Comparison of ENCODE assay signal across 25 cellular contexts in the genomic region with DNA sequence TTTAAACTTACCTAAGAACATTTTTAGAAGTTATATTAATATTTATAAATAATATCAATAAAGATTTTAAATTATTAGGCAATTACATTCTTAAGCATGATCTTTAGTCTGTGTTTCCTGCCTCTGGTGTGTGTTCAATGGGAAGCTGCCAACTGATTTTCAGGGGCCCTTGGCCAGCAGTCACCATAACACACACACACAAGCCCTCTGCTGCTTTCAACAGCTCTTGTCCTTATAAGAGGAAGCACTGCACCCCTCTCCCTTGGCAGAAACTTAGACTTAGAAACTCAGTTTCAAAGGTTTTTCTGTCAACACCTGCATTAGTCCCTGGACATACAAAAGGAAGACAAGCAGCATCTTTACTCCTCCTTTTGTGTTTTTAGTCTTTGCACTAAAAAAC.
DNase-seq lines count a peak whose midpoint lies in the region; ATAC-seq and TF ChIP-seq lines count a peak whose summit lies in the region.
"Had no signal": no experiment of that assay in that cellular context is flagged by ENCODE, and none has a peak within 500 bp of the region (broad histone marks: within the 10 kb centered on the region; RNA-seq: fewer than 3 reads in every experiment).

No MANE protein-coding gene starts in this region.

- H3K4me3 Mint-ChIP-seq in activated B cell treated with CpG ODN at 0.5 μM for 24 hours: no peak overlapping the region
- H3K4me3 Mint-ChIP-seq: activated CD4-positive, alpha-beta memory T cell treated with anti-CD3 and anti-CD28 coated beads, Interleukin-2, amount 10 ng/mL, durations not matched to agents 7 days and 5 days; T-helper 1 cell treated with Interleukin-12 subunit alpha and Interleukin-12 subunit beta and Interleukin-4 antibody, amounts not matched to agents 30 μg/mL and 1 μg/mL, for 36 hours had no signal

- H3K9me3 Mint-ChIP-seq in activated B cell treated with CpG ODN at 0.5 μM for 24 hours: no peaks in the 10 kb centered on the region
- H3K9me3 Mint-ChIP-seq: activated CD4-positive, alpha-beta memory T cell treated with anti-CD3 and anti-CD28 coated beads, Interleukin-2, amount 10 ng/mL, durations not matched to agents 7 days and 5 days; T-helper 1 cell treated with Interleukin-12 subunit alpha and Interleukin-12 subunit beta and Interleukin-4 antibody, amounts not matched to agents 30 μg/mL and 1 μg/mL, for 36 hours had no signal

- H3K36me3 ChIP-seq in cardiac muscle cell: no peaks in the 10 kb centered on the region
- H3K36me3 ChIP-seq in left ventricle myocardium inferior: no peaks in the 10 kb centered on the region
- H3K36me3 ChIP-seq: uterus had no signal

- H3K4me3 ChIP-seq in cardiac muscle cell: no peak overlapping the region
- no peak overlapping the region for H3K4me3 ChIP-seq in left ventricle myocardium inferior
- H3K4me3 ChIP-seq: A549; BLaER1 treated with 17β-estradiol and CSF1 and Interleukin-3, amounts not matched to agents 10 nM and 100 nM; hepatocyte; K562; uterus had no signal

- H3K27ac Mint-ChIP-seq in activated B cell treated with CpG ODN at 0.5 μM for 24 hours: no peak overlapping the region
- H3K27ac Mint-ChIP-seq: activated CD4-positive, alpha-beta memory T cell treated with anti-CD3 and anti-CD28 coated beads, Interleukin-2, amount 10 ng/mL, durations not matched to agents 7 days and 5 days; T-helper 1 cell treated with Interleukin-12 subunit alpha and Interleukin-12 subunit beta and Interleukin-4 antibody, amounts not matched to agents 30 μg/mL and 1 μg/mL, for 36 hours had no signal

- no peaks in the 10 kb centered on the region for H3K27me3 Mint-ChIP-seq in activated B cell treated with CpG ODN at 0.5 μM for 24 hours
- H3K27me3 Mint-ChIP-seq: activated CD4-positive, alpha-beta memory T cell treated with anti-CD3 and anti-CD28 coated beads, Interleukin-2, amount 10 ng/mL, durations not matched to agents 7 days and 5 days had no signal

- TF ChIP-seq CTCF in cardiac muscle cell (IDR thresholded peaks at IDR 0.05; ENCODE audit: low read depth, low read length): no peak
- TF ChIP-seq CTCF in left ventricle myocardium inferior (IDR thresholded peaks at IDR 0.05; ENCODE audit: borderline replicate concordance): no peak
- TF ChIP-seq CTCF in activated B cell treated with CpG ODN at 0.5 μM for 24 hours (IDR thresholded peaks at IDR 0.05): no peak

- H3K4me1 ChIP-seq in cardiac muscle cell (ENCODE audit: low read depth): peaks cover 6% of the 10 kb centered on the region
- peaks cover 11% of the 10 kb centered on the region for H3K4me1 ChIP-seq in left ventricle myocardium inferior
- H3K4me1 ChIP-seq: A549, uterus had no signal

- POLR2A ChIA-PET in activated B cell treated with CpG ODN at 0.5 μM for 24 hours (lab: Charles Lee): interaction anchor here (1.6 kb wide), 1 partner anchor 9 kb away, joined by 6 read pairs; no protein-coding TSS in a partner anchor

- ATAC-seq in activated B cell treated with CpG ODN at 0.5 μM for 24 hours (ENCODE audit: low read depth): peak; percentile 28
- ATAC-seq in HG03280 (IDR thresholded peaks at IDR 0.05; ENCODE audit: unreplicated experiment): no peak
- ATAC-seq: A549, K562 had no signal

- H3K27me3 ChIP-seq in cardiac muscle cell: peaks cover 2% of the 10 kb centered on the region
- H3K27me3 ChIP-seq in left ventricle myocardium inferior (ENCODE audit: low read depth): no peaks in the 10 kb centered on the region
- H3K27me3 ChIP-seq: BLaER1 treated with 17β-estradiol and CSF1 and Interleukin-3, amounts not matched to agents 10 nM and 100 nM; hepatocyte; uterus had no signal

- peak; percentile 45 to 74 for DNase-seq in cardiac muscle cell (ENCODE audit: low read depth in 1 of 2, low spot score in 1 of 2)
- DNase-seq in left ventricle myocardium inferior: no peak
- DNase-seq in NCI-H1092 treated with DMSO at 0.1 percent for 48 hours (lab: John Stamatoyannopoulos, UW): peak; percentile 21
- DNase-seq in activated B cell treated with CpG ODN at 0.5 μM for 24 hours: no peak
- no peak for DNase-seq in stimulated activated CD4-positive, alpha-beta T cell treated with anti-CD3 and anti-CD28 coated beads, Interleukin-1b, Interleukin-23, amount 100 ng/mL, for 48 hours
- DNase-seq in stimulated activated naive CD4-positive, alpha-beta T cell treated with Interleukin-2 at 50 U/mL for 16 hours (lab: John Stamatoyannopoulos, UW): no peak
- no peak for DNase-seq in stimulated activated CD4-positive, alpha-beta T cell treated with anti-CD3 and anti-CD28 coated beads, Interleukin-4, amount 100 ng/mL, for 4 hours
- DNase-seq: activated CD4-positive, alpha-beta memory T cell treated with anti-CD3 and anti-CD28 coated beads, Interleukin-2, amount 10 ng/mL, durations not matched to agents 7 days and 5 days; activated CD4-positive, CD25-positive, alpha-beta regulatory T cell; activated naive CD4-positive, alpha-beta T cell treated with Interleukin-2 at 50 U/mL for 16 hours; activated T-cell treated with anti-CD3 and anti-CD28 coated beads for 4 hours; amygdala; caudate nucleus; foreskin fibroblast; NCI-H526; SHP77 treated with DMSO at 0.1 percent for 48 hours; stimulated activated CD8-positive, alpha-beta memory T cell treated with anti-CD3 and anti-CD28 coated beads, Interleukin-4, amount 100 ng/mL, for 48 hours; uterus had no signal

- H3K36me3 Mint-ChIP-seq in activated B cell treated with CpG ODN at 0.5 μM for 24 hours (ENCODE audit: low read depth): no peaks in the 10 kb centered on the region

- H3K27ac ChIP-seq in cardiac muscle cell (no peak overlapping the region), left ventricle myocardium inferior (replicated peaks) (no peak overlapping the region)
- H3K27ac ChIP-seq: A549; BLaER1 treated with 17β-estradiol and CSF1 and Interleukin-3, amounts not matched to agents 10 nM and 100 nM; epithelial cell of prostate; hepatocyte; uterus had no signal

- H3K4me1 Mint-ChIP-seq in activated B cell treated with CpG ODN at 0.5 μM for 24 hours: peaks cover 63% of the 10 kb centered on the region
- H3K4me1 Mint-ChIP-seq: activated CD4-positive, alpha-beta memory T cell treated with anti-CD3 and anti-CD28 coated beads, Interleukin-2, amount 10 ng/mL, durations not matched to agents 7 days and 5 days had no signal

- CTCF ChIA-PET in activated B cell treated with CpG ODN at 0.5 μM for 24 hours (lab: Charles Lee): interaction anchor here (0.8 to 1.5 kb wide), 2 partner anchors 11 to 101 kb away, joined by 3 read pairs; no protein-coding TSS in a partner anchor

- no peaks in the 10 kb centered on the region for H3K9me3 ChIP-seq in cardiac muscle cell (ENCODE audit: low read depth)
- H3K9me3 ChIP-seq in left ventricle myocardium inferior (replicated peaks): no peaks in the 10 kb centered on the region
- H3K9me3 ChIP-seq: A549, uterus had no signal

- intact Hi-C loops in left ventricle myocardium inferior (cut with micrococcal nuclease): no loop called here
- intact Hi-C loops in activated B cell treated with CpG ODN at 0.5 μM for 24 hours (cut with micrococcal nuclease): no loop called here

Comparison
In these comparisons a context has a peak if more than half of its experiments do, and no peak if none do; other contexts are left out.
1. DNase-seq: peak in cardiac muscle cell (2 of 2) and NCI-H1092 treated with DMSO at 0.1 percent for 48 hours (single experiment); none in left ventricle myocardium inferior (single experiment), activated B cell treated with CpG ODN at 0.5 μM for 24 hours (single experiment), stimulated activated CD4-positive, alpha-beta T cell treated with anti-CD3 and anti-CD28 coated beads, Interleukin-1b, Interleukin-23, amount 100 ng/mL, for 48 hours (single experiment), stimulated activated naive CD4-positive, alpha-beta T cell treated with Interleukin-2 at 50 U/mL for 16 hours (single experiment) and stimulated activated CD4-positive, alpha-beta T cell treated with anti-CD3 and anti-CD28 coated beads, Interleukin-4, amount 100 ng/mL, for 4 hours (0 of 2).